Comparison of ENCODE assay signal across 8 cellular contexts in genomic region chr2:237581751-237582746, GRCh38. TPM values are rescaled to one million over a fixed set of nuclear protein-coding genes. Genes with fewer than 3 reads are reported as not detected.
DNase-seq lines count a peak whose midpoint lies in the region; ATAC-seq, FAIRE-seq and TF ChIP-seq lines count a peak whose summit lies in the region.

No MANE protein-coding gene starts in this region.

- CTCF ChIA-PET in A549 (lab: Yijun Ruan, JAX): interaction anchor here (0.6 to 9.1 kb wide), 10 partner anchors 10 to 1003 kb away, joined by 3 to 97 read pairs (median 4); no protein-coding TSS in a partner anchor

- POLR2A ChIA-PET in A549 (lab: Yijun Ruan, JAX): no interaction called here

- H3K4me3 ChIP-seq in A549: no peak overlapping the region

- peak in 1 of 2 experiments; percentile 58 for DNase-seq in A549 (ENCODE audit: low read depth in 1 of 2, low spot score in 1 of 2)
- DNase-seq in GM18507 (ENCODE audit: extremely low spot score, insufficient read length, low read depth): no peak
- DNase-seq in NCI-H748 (lab: John Stamatoyannopoulos, UW; ENCODE audit: unreplicated experiment): peak; percentile 65
- peak; percentile 23 for DNase-seq in activated T-helper 2 cell treated with anti-CD3 and anti-CD28 coated beads, Interferon-gamma antibody, Interleukin-2, Interleukin-4, amounts not matched to agents 10 μg/mL and 5 μg/mL and 100 μg/mL, durations not matched to agents 14 hours and 24 hours and 36 hours (ENCODE audit: low spot score)
- peak; percentile 85 for DNase-seq in Right ventricle myocardium inferior (ENCODE audit: missing footprints)
- peak in 7 of 10 donors; percentile 19 to 91 (median 58) for DNase-seq in posterior cingulate gyrus
- DNase-seq in GOT3 (lab: John Stamatoyannopoulos, UW): no peak

- H3K9me3 ChIP-seq in A549: no peaks in the 10 kb centered on the region

- FAIRE-seq in A549 (lab: Jason Lieb, UNC) (no peak), GM18507 (lab: Jason Lieb, UNC) (peak; percentile 41)

- H3K4me3 Mint-ChIP-seq in activated T-helper 2 cell treated with anti-CD3 and anti-CD28 coated beads, Interferon-gamma antibody, Interleukin-2, Interleukin-4, amounts not matched to agents 10 μg/mL and 5 μg/mL and 100 μg/mL, durations not matched to agents 14 hours and 24 hours and 36 hours (ENCODE audit: low read depth): no peak overlapping the region

- WGBS in A549 (ENCODE audit: missing lambda C conversion rate): 59% methylated on average over 20 of the region's 25 CpGs

- TF ChIP-seq EP300 in A549 (IDR thresholded peaks at IDR 0.05): no peak

- intact Hi-C loops in activated T-helper 2 cell treated with anti-CD3 and anti-CD28 coated beads, Interferon-gamma antibody, Interleukin-2, Interleukin-4, amounts not matched to agents 10 μg/mL and 5 μg/mL and 100 μg/mL, durations not matched to agents 14 hours and 24 hours and 36 hours (cut with micrococcal nuclease): loop anchor here (2.0 kb wide), 1 partner anchor 163 kb away; no protein-coding TSS in a partner anchor
- intact Hi-C loops in Right ventricle myocardium inferior (cut with DNase I): loop anchor here (1.0 to 5.0 kb wide), 3 partner anchors 90 to 680 kb away; no protein-coding TSS in a partner anchor
- intact Hi-C loops in posterior cingulate gyrus (cut with DNase I): loop anchor here (1.0 kb wide), 1 partner anchor 163 kb away; no protein-coding TSS in a partner anchor

- peaks cover 6% of the 10 kb centered on the region for H3K27me3 Mint-ChIP-seq in activated T-helper 2 cell treated with anti-CD3 and anti-CD28 coated beads, Interferon-gamma antibody, Interleukin-2, Interleukin-4, amounts not matched to agents 10 μg/mL and 5 μg/mL and 100 μg/mL, durations not matched to agents 14 hours and 24 hours and 36 hours (ENCODE audit: low read depth)

- peak; percentile 41; the same call in 2 of the 3 replicates for TF ChIP-seq CTCF in A549 (IDR thresholded peaks at IDR 0.05)

- H3K36me3 Mint-ChIP-seq in activated T-helper 2 cell treated with anti-CD3 and anti-CD28 coated beads, Interferon-gamma antibody, Interleukin-2, Interleukin-4, amounts not matched to agents 10 μg/mL and 5 μg/mL and 100 μg/mL, durations not matched to agents 14 hours and 24 hours and 36 hours (ENCODE audit: low read depth): no peaks in the 10 kb centered on the region

- H3K27ac ChIP-seq in A549: peak overlapping the region in 1 of 2 experiments; percentile 36; a peak in 3 of 6 replicates

- TF ChIP-seq POLR2A in A549 (IDR thresholded peaks at IDR 0.05; ENCODE audit: low read length): no peak

- peak; percentile 70 for ATAC-seq in A549
- peak; percentile 95 for ATAC-seq in Right ventricle myocardium inferior
- ATAC-seq in GM19455 (IDR thresholded peaks at IDR 0.05; ENCODE audit: unreplicated experiment): no peak

- H3K27ac Mint-ChIP-seq in activated T-helper 2 cell treated with anti-CD3 and anti-CD28 coated beads, Interferon-gamma antibody, Interleukin-2, Interleukin-4, amounts not matched to agents 10 μg/mL and 5 μg/mL and 100 μg/mL, durations not matched to agents 14 hours and 24 hours and 36 hours: no peak overlapping the region

- no peaks in the 10 kb centered on the region for H3K9me3 Mint-ChIP-seq in activated T-helper 2 cell treated with anti-CD3 and anti-CD28 coated beads, Interferon-gamma antibody, Interleukin-2, Interleukin-4, amounts not matched to agents 10 μg/mL and 5 μg/mL and 100 μg/mL, durations not matched to agents 14 hours and 24 hours and 36 hours

- 0 out of 3 replicates have a peak, but pooled peaks cover 2% of the 10 kb centered on the region for H3K4me1 ChIP-seq in A549

- H3K4me1 Mint-ChIP-seq in activated T-helper 2 cell treated with anti-CD3 and anti-CD28 coated beads, Interferon-gamma antibody, Interleukin-2, Interleukin-4, amounts not matched to agents 10 μg/mL and 5 μg/mL and 100 μg/mL, durations not matched to agents 14 hours and 24 hours and 36 hours (ENCODE audit: low read depth): no peaks in the 10 kb centered on the region

- TF ChIP-seq RAD21 in A549 (conservative IDR thresholded peaks at IDR 0.05 in 1 of 2, IDR thresholded peaks at IDR 0.05 in 1 of 2): peak; percentile 59 to 61

- no peak overlapping the region for H3K4me2 ChIP-seq in A549

TF ChIP-seq in A549, 52 proteins besides CTCF, POLR2A, EP300 and RAD21:
- TF ChIP-seq PHF8 (IDR thresholded peaks at IDR 0.05; ENCODE audit: borderline replicate concordance, low read depth) (no peak), SMC3 (IDR thresholded peaks at IDR 0.05) (peak; percentile 41; the same call in 2 of the 3 replicates)
TF ChIP-seq in A549: peak in this region for 1.

RNA-seq across cellular contexts. Expression of gene RAB17, which starts 8.5 kb away (rescaled TPM):
- polyA plus RNA-seq in A549 (2011; rRNA removed): 0.44 and 0.78 TPM in 2 replicates
- polyA plus RNA-seq in A549 (2012; cell fraction: cytosol; rRNA removed): 0.09 TPM in 2 replicates
- 0.23 and 0.37 TPM in 2 replicates for polyA plus RNA-seq in A549 (2012; cell fraction: nucleus; rRNA removed)
- polyA plus RNA-seq in A549 (2017; fragmentation: RNase III; extraction: RNeasy Plus Mini Kit Qiagen cat#74134 plus additional on column Dnase treatment): 0.42 to 2.3 TPM (median 2.2 TPM) in 3 replicates
- polyA minus RNA-seq in A549 (2011; rRNA and poly(A)+ RNA removed): 0.33 TPM in 1 of 2 replicates, not detected in the other
- 0.23 TPM in 1 of 2 replicates, not detected in the other for total RNA-seq in activated T-helper 2 cell treated with anti-CD3 and anti-CD28 coated beads, Interferon-gamma antibody, Interleukin-2, Interleukin-4, amounts not matched to agents 10 μg/mL and 5 μg/mL and 100 μg/mL, durations not matched to agents 14 hours and 24 hours and 36 hours
- total RNA-seq in Right ventricle myocardium inferior: 2.4 TPM

RNA-seq across cellular contexts. Expression of gene PRLH, which starts 15.7 kb away (rescaled TPM):
- polyA plus RNA-seq in A549 (2011; rRNA removed) (not detected in 2 replicates), A549 (2017; fragmentation: RNase III; extraction: RNeasy Plus Mini Kit Qiagen cat#74134 plus additional on column Dnase treatment) (not detected in 3 replicates)
- polyA plus RNA-seq in A549 (2012; cell fraction: cytosol; rRNA removed): not detected in 2 replicates
- not detected in 2 replicates for polyA plus RNA-seq in A549 (2012; cell fraction: nucleus; rRNA removed)
- not detected in 2 replicates for polyA minus RNA-seq in A549 (2011; rRNA and poly(A)+ RNA removed)
- not detected in 2 replicates for total RNA-seq in activated T-helper 2 cell treated with anti-CD3 and anti-CD28 coated beads, Interferon-gamma antibody, Interleukin-2, Interleukin-4, amounts not matched to agents 10 μg/mL and 5 μg/mL and 100 μg/mL, durations not matched to agents 14 hours and 24 hours and 36 hours
- total RNA-seq in Right ventricle myocardium inferior: not detected

RNA-seq across cellular contexts. Expression of gene LRRFIP1, which starts 45.3 kb away (rescaled TPM):
- polyA plus RNA-seq in A549 (2011; rRNA removed) (78.3 and 93.0 TPM in 2 replicates), A549 (2017; fragmentation: RNase III; extraction: RNeasy Plus Mini Kit Qiagen cat#74134 plus additional on column Dnase treatment) (69.1 to 75.6 TPM (median 74.7 TPM) in 3 replicates)
- polyA plus RNA-seq in A549 (2012; cell fraction: cytosol; rRNA removed): 31.6 and 34.0 TPM in 2 replicates
- 22.1 and 32.2 TPM in 2 replicates for polyA plus RNA-seq in A549 (2012; cell fraction: nucleus; rRNA removed)
- 41.9 and 43.6 TPM in 2 replicates for polyA minus RNA-seq in A549 (2011; rRNA and poly(A)+ RNA removed)
- 254 and 256 TPM in 2 replicates for total RNA-seq in activated T-helper 2 cell treated with anti-CD3 and anti-CD28 coated beads, Interferon-gamma antibody, Interleukin-2, Interleukin-4, amounts not matched to agents 10 μg/mL and 5 μg/mL and 100 μg/mL, durations not matched to agents 14 hours and 24 hours and 36 hours
- 104 TPM for total RNA-seq in Right ventricle myocardium inferior

Comparison
In these comparisons a context has a peak if more than half of its experiments do, and no peak if none do; other contexts are left out.
1. DNase-seq: peak in NCI-H748 (single experiment), activated T-helper 2 cell treated with anti-CD3 and anti-CD28 coated beads, Interferon-gamma antibody, Interleukin-2, Interleukin-4, amounts not matched to agents 10 μg/mL and 5 μg/mL and 100 μg/mL, durations not matched to agents 14 hours and 24 hours and 36 hours (single experiment), Right ventricle myocardium inferior (single experiment) and posterior cingulate gyrus (7 of 10); none in GM18507 (single experiment) and GOT3 (single experiment).